Comparison of ENCODE assay signal across 1 cellular context in the genomic region with DNA sequence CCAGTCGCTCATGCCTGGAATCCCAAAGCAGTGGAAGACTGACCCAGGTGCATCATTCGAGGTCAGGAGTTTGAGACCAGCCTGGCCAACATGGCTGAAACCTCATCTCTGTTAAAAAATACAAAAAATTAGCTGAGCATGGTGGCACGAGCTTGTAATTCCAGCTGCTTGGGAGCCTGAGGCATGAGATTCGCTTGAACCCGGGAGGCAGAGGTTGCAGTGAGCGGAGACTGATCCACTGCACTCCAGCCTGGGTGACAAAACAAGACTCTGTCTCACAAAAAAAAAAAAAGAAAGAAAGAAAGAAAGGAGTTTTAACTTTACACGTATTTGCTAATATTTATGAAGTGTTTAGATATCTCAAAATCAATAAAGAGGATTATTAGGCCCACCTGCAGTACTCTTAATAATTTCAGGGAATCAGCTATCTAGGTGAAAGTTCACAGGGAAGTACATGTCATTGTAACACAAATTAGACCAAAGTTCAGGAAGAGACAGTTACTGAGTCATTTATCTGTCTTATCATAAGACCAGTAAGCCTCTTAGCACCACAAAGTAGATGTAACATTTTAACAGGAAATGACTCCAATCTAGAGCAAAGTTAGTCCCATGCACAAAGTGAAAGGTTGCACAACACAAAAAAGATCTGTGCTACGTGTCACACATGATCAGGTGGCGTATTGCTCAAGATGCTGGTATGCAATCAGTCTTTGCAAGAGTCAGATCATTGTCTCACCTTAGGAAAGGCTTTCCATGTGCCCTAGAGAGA.
TF ChIP-seq lines count a peak whose summit lies in the region.

No MANE protein-coding gene starts in this region.

TF ChIP-seq in HepG2, 621 proteins besides CTCF, POLR2A, EP300 and RAD21 (continued from another document):
- TF ChIP-seq, protein P1, sequence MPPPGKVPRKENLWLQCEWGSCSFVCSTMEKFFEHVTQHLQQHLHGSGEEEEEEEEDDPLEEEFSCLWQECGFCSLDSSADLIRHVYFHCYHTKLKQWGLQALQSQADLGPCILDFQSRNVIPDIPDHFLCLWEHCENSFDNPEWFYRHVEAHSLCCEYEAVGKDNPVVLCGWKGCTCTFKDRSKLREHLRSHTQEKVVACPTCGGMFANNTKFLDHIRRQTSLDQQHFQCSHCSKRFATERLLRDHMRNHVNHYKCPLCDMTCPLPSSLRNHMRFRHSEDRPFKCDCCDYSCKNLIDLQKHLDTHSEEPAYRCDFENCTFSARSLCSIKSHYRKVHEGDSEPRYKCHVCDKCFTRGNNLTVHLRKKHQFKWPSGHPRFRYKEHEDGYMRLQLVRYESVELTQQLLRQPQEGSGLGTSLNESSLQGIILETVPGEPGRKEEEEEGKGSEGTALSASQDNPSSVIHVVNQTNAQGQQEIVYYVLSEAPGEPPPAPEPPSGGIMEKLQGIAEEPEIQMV (CRISPR knock-in tag; IDR thresholded peaks at IDR 0.05; ENCODE audit: low read depth) = peak; percentile 32; the same call in 1 of the 2 replicates
- TF ChIP-seq ZNF614 (CRISPR knock-in tag; IDR thresholded peaks at IDR 0.05; ENCODE audit: borderline replicate concordance) (peak; percentile 94), RCOR2 (CRISPR knock-in tag; IDR thresholded peaks at IDR 0.05) (peak; percentile 99), SP140L (CRISPR knock-in tag; IDR thresholded peaks at IDR 0.05; ENCODE audit: borderline replicate concordance) (no peak), DMAP1 (CRISPR knock-in tag; IDR thresholded peaks at IDR 0.05) (peak; percentile 93), POGZ (CRISPR knock-in tag; IDR thresholded peaks at IDR 0.05) (peak; percentile 90), DPF2 (CRISPR knock-in tag; IDR thresholded peaks at IDR 0.05; ENCODE audit: borderline replicate concordance, low read depth) (peak; percentile 98), ZNF781 (CRISPR knock-in tag; IDR thresholded peaks at IDR 0.05; ENCODE audit: borderline replicate concordance, not compliant biosample characterization) (no peak), IRF2 (CRISPR knock-in tag; IDR thresholded peaks at IDR 0.05) (peak; percentile 98), ARNTL (CRISPR knock-in tag; IDR thresholded peaks at IDR 0.05) (peak; percentile 96), PHF8 (CRISPR knock-in tag; IDR thresholded peaks at IDR 0.05) (no peak; the same call in 1 of the 2 replicates), MED8 (CRISPR knock-in tag; IDR thresholded peaks at IDR 0.05; ENCODE audit: insufficient replicate concordance) (peak; percentile 99), TP53 (CRISPR knock-in tag; conservative IDR thresholded peaks at IDR 0.05) (peak; percentile 84; the same call in 1 of the 2 replicates), JUNB (CRISPR knock-in tag; IDR thresholded peaks at IDR 0.05; ENCODE audit: borderline replicate concordance) (peak; percentile 93), KLF6 (CRISPR knock-in tag; IDR thresholded peaks at IDR 0.05) (peak; percentile 91), ZNF101 (CRISPR knock-in tag; IDR thresholded peaks at IDR 0.05; ENCODE audit: borderline replicate concordance, low read depth) (no peak), KLF15 (CRISPR knock-in tag; IDR thresholded peaks at IDR 0.05; ENCODE audit: borderline replicate concordance) (no peak), ESRRA (CRISPR knock-in tag; IDR thresholded peaks at IDR 0.05; ENCODE audit: low read depth) (peak; percentile 82), ZNF674 (CRISPR knock-in tag; IDR thresholded peaks at IDR 0.05; ENCODE audit: low read depth) (no peak), KLF13 (CRISPR knock-in tag; IDR thresholded peaks at IDR 0.05) (no peak), NFKBIZ (CRISPR knock-in tag; IDR thresholded peaks at IDR 0.05) (peak; percentile 97), NONO (IDR thresholded peaks at IDR 0.05) (no peak), NONO (CRISPR knock-in tag; conservative IDR thresholded peaks at IDR 0.05) (peak; percentile 95), ZIK1 (CRISPR knock-in tag; IDR thresholded peaks at IDR 0.05; ENCODE audit: borderline replicate concordance, low read depth) (no peak), KAT7 (CRISPR knock-in tag; IDR thresholded peaks at IDR 0.05; ENCODE audit: borderline replicate concordance) (peak; percentile 70; the same call in 1 of the 2 replicates), DNMT1 (CRISPR knock-in tag; IDR thresholded peaks at IDR 0.05) (no peak)
- TF ChIP-seq, protein P2, sequence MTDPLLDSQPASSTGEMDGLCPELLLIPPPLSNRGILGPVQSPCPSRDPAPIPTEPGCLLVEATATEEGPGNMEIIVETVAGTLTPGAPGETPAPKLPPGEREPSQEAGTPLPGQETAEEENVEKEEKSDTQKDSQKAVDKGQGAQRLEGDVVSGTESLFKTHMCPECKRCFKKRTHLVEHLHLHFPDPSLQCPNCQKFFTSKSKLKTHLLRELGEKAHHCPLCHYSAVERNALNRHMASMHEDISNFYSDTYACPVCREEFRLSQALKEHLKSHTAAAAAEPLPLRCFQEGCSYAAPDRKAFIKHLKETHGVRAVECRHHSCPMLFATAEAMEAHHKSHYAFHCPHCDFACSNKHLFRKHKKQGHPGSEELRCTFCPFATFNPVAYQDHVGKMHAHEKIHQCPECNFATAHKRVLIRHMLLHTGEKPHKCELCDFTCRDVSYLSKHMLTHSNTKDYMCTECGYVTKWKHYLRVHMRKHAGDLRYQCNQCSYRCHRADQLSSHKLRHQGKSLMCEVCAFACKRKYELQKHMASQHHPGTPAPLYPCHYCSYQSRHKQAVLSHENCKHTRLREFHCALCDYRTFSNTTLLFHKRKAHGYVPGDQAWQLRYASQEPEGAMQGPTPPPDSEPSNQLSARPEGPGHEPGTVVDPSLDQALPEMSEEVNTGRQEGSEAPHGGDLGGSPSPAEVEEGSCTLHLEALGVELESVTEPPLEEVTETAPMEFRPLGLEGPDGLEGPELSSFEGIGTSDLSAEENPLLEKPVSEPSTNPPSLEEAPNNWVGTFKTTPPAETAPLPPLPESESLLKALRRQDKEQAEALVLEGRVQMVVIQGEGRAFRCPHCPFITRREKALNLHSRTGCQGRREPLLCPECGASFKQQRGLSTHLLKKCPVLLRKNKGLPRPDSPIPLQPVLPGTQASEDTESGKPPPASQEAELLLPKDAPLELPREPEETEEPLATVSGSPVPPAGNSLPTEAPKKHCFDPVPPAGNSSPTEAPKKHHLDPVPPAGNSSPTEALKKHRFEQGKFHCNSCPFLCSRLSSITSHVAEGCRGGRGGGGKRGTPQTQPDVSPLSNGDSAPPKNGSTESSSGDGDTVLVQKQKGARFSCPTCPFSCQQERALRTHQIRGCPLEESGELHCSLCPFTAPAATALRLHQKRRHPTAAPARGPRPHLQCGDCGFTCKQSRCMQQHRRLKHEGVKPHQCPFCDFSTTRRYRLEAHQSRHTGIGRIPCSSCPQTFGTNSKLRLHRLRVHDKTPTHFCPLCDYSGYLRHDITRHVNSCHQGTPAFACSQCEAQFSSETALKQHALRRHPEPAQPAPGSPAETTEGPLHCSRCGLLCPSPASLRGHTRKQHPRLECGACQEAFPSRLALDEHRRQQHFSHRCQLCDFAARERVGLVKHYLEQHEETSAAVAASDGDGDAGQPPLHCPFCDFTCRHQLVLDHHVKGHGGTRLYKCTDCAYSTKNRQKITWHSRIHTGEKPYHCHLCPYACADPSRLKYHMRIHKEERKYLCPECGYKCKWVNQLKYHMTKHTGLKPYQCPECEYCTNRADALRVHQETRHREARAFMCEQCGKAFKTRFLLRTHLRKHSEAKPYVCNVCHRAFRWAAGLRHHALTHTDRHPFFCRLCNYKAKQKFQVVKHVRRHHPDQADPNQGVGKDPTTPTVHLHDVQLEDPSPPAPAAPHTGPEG (CRISPR knock-in tag; IDR thresholded peaks at IDR 0.05) = 0 out of 2 replicates have a peak, but pooled peaks have one; percentile 39
- TF ChIP-seq, protein P3, sequence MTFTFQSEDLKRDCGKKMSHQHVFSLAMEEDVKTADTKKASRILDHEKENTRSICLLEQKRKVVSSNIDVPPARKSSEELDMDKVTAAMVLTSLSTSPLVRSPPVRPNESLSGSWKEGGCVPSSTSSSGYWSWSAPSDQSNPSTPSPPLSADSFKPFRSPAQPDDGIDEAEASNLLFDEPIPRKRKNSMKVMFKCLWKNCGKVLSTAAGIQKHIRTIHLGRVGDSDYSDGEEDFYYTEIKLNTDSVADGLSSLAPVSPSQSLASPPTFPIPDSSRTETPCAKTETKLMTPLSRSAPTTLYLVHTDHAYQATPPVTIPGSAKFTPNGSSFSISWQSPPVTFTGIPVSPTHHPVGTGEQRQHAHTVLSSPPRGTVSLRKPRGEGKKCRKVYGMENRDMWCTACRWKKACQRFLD (CRISPR knock-in tag; IDR thresholded peaks at IDR 0.05; ENCODE audit: borderline replicate concordance) = no peak
- TF ChIP-seq, protein P4, sequence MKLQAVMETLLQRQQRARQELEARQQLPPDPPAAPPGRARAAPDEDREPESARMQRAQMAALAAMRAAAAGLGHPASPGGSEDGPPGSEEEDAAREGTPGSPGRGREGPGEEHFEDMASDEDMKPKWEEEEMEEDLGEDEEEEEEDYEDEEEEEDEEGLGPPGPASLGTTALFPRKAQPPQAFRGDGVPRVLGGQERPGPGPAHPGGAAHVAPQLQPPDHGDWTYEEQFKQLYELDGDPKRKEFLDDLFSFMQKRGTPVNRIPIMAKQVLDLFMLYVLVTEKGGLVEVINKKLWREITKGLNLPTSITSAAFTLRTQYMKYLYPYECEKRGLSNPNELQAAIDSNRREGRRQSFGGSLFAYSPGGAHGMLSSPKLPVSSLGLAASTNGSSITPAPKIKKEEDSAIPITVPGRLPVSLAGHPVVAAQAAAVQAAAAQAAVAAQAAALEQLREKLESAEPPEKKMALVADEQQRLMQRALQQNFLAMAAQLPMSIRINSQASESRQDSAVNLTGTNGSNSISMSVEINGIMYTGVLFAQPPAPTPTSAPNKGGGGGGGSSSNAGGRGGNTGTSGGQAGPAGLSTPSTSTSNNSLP (IDR thresholded peaks at IDR 0.05; ENCODE audit: low read depth, low read length) = peak; percentile 97
- TF ChIP-seq, protein P5, sequence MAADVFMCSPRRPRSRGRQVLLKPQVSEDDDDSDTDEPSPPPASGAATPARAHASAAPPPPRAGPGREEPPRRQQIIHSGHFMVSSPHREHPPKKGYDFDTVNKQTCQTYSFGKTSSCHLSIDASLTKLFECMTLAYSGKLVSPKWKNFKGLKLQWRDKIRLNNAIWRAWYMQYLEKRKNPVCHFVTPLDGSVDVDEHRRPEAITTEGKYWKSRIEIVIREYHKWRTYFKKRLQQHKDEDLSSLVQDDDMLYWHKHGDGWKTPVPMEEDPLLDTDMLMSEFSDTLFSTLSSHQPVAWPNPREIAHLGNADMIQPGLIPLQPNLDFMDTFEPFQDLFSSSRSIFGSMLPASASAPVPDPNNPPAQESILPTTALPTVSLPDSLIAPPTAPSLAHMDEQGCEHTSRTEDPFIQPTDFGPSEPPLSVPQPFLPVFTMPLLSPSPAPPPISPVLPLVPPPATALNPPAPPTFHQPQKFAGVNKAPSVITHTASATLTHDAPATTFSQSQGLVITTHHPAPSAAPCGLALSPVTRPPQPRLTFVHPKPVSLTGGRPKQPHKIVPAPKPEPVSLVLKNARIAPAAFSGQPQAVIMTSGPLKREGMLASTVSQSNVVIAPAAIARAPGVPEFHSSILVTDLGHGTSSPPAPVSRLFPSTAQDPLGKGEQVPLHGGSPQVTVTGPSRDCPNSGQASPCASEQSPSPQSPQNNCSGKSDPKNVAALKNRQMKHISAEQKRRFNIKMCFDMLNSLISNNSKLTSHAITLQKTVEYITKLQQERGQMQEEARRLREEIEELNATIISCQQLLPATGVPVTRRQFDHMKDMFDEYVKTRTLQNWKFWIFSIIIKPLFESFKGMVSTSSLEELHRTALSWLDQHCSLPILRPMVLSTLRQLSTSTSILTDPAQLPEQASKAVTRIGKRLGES (CRISPR knock-in tag; IDR thresholded peaks at IDR 0.05; ENCODE audit: borderline replicate concordance) = peak; percentile 80; the same call in 1 of the 2 replicates
- TF ChIP-seq, protein P6, sequence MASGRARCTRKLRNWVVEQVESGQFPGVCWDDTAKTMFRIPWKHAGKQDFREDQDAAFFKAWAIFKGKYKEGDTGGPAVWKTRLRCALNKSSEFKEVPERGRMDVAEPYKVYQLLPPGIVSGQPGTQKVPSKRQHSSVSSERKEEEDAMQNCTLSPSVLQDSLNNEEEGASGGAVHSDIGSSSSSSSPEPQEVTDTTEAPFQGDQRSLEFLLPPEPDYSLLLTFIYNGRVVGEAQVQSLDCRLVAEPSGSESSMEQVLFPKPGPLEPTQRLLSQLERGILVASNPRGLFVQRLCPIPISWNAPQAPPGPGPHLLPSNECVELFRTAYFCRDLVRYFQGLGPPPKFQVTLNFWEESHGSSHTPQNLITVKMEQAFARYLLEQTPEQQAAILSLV (CRISPR knock-in tag; IDR thresholded peaks at IDR 0.05; ENCODE audit: borderline replicate concordance) = no peak; the same call in 1 of the 2 replicates
